In the genomic region with DNA sequence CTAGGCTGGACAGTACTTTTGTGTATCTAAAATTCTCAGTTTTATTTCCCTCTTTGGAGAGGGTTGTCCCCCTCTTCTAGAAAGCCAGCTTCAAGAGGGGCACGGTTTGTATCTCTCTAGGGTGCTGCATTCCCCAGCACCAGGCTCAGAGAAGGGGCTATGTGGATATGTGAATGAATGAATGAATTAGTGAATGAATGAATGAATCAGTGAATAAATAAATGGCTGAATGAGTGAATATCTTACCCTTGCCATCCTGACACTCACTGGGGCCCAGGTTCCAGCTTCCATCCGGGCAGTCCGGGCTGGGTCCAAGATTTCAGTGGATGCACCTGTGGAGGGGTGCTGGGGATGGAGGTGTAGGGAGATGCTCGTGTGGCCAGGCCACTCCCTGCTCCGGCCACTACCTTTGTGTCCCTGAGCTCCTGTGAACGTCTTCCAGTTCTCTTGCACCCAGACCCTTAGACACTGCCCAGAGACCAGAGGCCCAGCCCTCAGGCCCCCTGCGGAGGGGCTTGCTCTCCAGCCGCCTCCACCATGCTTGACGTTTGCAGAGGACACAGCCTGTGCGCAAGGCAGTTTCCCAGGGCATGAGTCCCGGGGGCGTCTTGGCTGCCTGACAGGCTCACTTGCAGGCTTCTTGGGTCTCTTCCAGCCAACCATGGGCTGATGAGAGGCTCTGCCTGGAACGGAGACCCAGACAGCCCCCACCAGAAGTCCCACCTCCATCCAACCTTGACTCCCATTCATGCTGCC, we compare ENCODE assay signal across 19 cellular contexts. TPM values are rescaled to one million over a fixed set of nuclear protein-coding genes. Genes with fewer than 3 reads are reported as not detected.
A peak's percentile ranks its signal among the peaks of the same experiment; 100 is the strongest.
DNase-seq lines count a peak whose midpoint lies in the region; ATAC-seq and TF ChIP-seq lines count a peak whose summit lies in the region.
"Had no signal": no experiment of that assay in that cellular context is flagged by ENCODE, and none has a peak within 500 bp of the region (broad histone marks: within the 10 kb centered on the region; RNA-seq: fewer than 3 reads in every experiment).

No MANE protein-coding gene starts in this region.

- H3K27me3 ChIP-seq in osteoblast (ENCODE audit: insufficient read depth, low read length) (peaks cover 40% of the 10 kb centered on the region), aorta (ENCODE audit: control insufficient read depth in 1 of 2, insufficient read depth in 2 of 2, low read length in 1 of 2) (peaks cover 0 to 4% of the 10 kb centered on the region in 2 donors), heart left ventricle (peaks cover 7 to 85% (median 43%) of the 10 kb centered on the region in 9 donors)
- H3K27me3 ChIP-seq: BE2C had no signal

- no peaks in the 10 kb centered on the region for H4K20me1 ChIP-seq in osteoblast (ENCODE audit: insufficient read depth, low read length)

- H3K9ac ChIP-seq in SK-N-MC (ENCODE audit: insufficient read length): no peak overlapping the region

- H3K9me3 ChIP-seq in SK-N-MC (ENCODE audit: low read depth, low read length) (no peaks in the 10 kb centered on the region), osteoblast (ENCODE audit: low read depth, low read length) (no peaks in the 10 kb centered on the region), aorta (ENCODE audit: control insufficient read depth, low read length) (no peaks in the 10 kb centered on the region), heart left ventricle (no peaks in the 10 kb centered on the region)
- H3K9me3 ChIP-seq: BE2C had no signal

- TF ChIP-seq CTCF in osteoblast (IDR thresholded peaks at IDR 0.05; ENCODE audit: extremely low read depth, low read depth, low read length) (no peak), heart left ventricle (IDR thresholded peaks at IDR 0.05) (no peak)

- WGBS in aorta, 2 donors: 35 to 37% methylated on average over 13 of the region's 13 CpGs
- 51 to 74% (median 53%) methylated on average over 3 to 13 of the region's 13 CpGs for WGBS in heart left ventricle, 4 donors

- intact Hi-C loops in aorta (cut with DNase I) (no loop called here), heart left ventricle (cut with DNase I) (no loop called here)

- no peaks in the 10 kb centered on the region for H3K79me2 ChIP-seq in osteoblast (ENCODE audit: insufficient read depth, low read length)

- ATAC-seq in aorta (ENCODE audit: low FRiP score) (no peak), heart left ventricle (no peak)
- ATAC-seq: GM23338 had no signal

- H3K4me1 ChIP-seq in osteoblast (ENCODE audit: insufficient read depth, low read length) (no peaks in the 10 kb centered on the region), aorta (ENCODE audit: control insufficient read depth in 1 of 2, insufficient read depth in 2 of 2, low read length in 2 of 2) (no peaks in the 10 kb centered on the region), heart left ventricle (peaks cover 0 to 16% (median 0%) of the 10 kb centered on the region in 12 donors)
- H3K4me1 ChIP-seq: BE2C had no signal

- no peak overlapping the region for H3K4me3 ChIP-seq in SK-N-MC
- H3K4me3 ChIP-seq in osteoblast (ENCODE audit: insufficient read depth, low read length): no peak overlapping the region
- no peak overlapping the region for H3K4me3 ChIP-seq in aorta (ENCODE audit: low read length in 2 of 2)
- no peak overlapping the region for H3K4me3 ChIP-seq in heart left ventricle
- H3K4me3 ChIP-seq: GM23338 had no signal

- H3K36me3 ChIP-seq in SK-N-MC (ENCODE audit: insufficient read depth, low read length) (no peaks in the 10 kb centered on the region), osteoblast (ENCODE audit: insufficient read depth, low read length) (no peaks in the 10 kb centered on the region), aorta (ENCODE audit: control insufficient read depth in 1 of 2, insufficient read depth in 2 of 2, low read length in 1 of 2) (no peaks in the 10 kb centered on the region), heart left ventricle (no peaks in the 10 kb centered on the region)
- H3K36me3 ChIP-seq: BE2C had no signal

- peak overlapping the region; percentile 64; the same call in 1 of the 2 replicates for H3K27ac ChIP-seq in SK-N-MC
- H3K27ac ChIP-seq in osteoblast (ENCODE audit: low read depth, low read length): no peak overlapping the region
- H3K27ac ChIP-seq in aorta (ENCODE audit: low read depth in 1 of 2, low read length in 2 of 2): no peak overlapping the region
- no peak overlapping the region for H3K27ac ChIP-seq in heart left ventricle

- DNase-seq in activated effector memory CD4-positive, alpha-beta T cell treated with anti-CD3 and anti-CD28 coated beads, Interleukin-2, amount 50 U/mL, for 16 hours: peak; percentile 55
- no peak for DNase-seq in activated effector memory CD4-positive, alpha-beta T cell treated with Interleukin-2 at 50 U/mL for 16 hours
- no peak for DNase-seq in SK-N-MC (ENCODE audit: low read depth, low spot score)
- peak; percentile 6 for DNase-seq in iPS-NIHi11 (ENCODE audit: low spot score)
- peak; percentile 66 for DNase-seq in osteoblast (ENCODE audit: insufficient read length, low spot score, missing footprints)
- no peak for DNase-seq in aorta
- DNase-seq in heart left ventricle: no peak
- DNase-seq in stimulated activated CD4-positive, alpha-beta T cell treated with anti-CD3 and anti-CD28 coated beads, Interleukin-1b, Interleukin-23, amount 100 ng/mL, for 48 hours: no peak
- DNase-seq: ACHN; BE2C; C1 segment of cervical spinal cord; CD4-positive, CD25-positive, alpha-beta regulatory T cell; CD8-positive, alpha-beta memory T cell; COR-L47; DMS153; DMS79; GDM1 had no signal

- no peak for TF ChIP-seq POLR2A in heart left ventricle (IDR thresholded peaks at IDR 0.05)

- no peak overlapping the region for H2AFZ ChIP-seq in osteoblast (ENCODE audit: low read length)
- H2AFZ ChIP-seq: GM23338 had no signal

- no peak overlapping the region for H3K4me2 ChIP-seq in osteoblast (ENCODE audit: insufficient read depth, low read length)
- H3K4me2 ChIP-seq: GM23338 had no signal

RNA-seq across cellular contexts. Expression of a gene that starts 2.8 kb away (rescaled TPM):
- under 0.01 TPM in 1 of 2 replicates, not detected in the other for total RNA-seq in osteoblast
- total RNA-seq in aorta: under 1 TPM in 1 of 2 donors, not detected in 1; 0.13 TPM
- under 1 TPM in 1 of 2 donors, not detected in 1; 0.13 TPM for polyA plus RNA-seq in aorta
- total RNA-seq in heart left ventricle: under 1 TPM in 2 of 9 donors, not detected in 7; 0.07 to 0.27 TPM
- polyA plus RNA-seq in heart left ventricle: under 1 TPM; 0.03 to 0.08 TPM
- total RNA-seq: A172; CD4-positive, CD25-positive, alpha-beta regulatory T cell had no signal
- polyA plus RNA-seq: CD4-positive, CD25-positive, alpha-beta regulatory T cell; CD8-positive, alpha-beta memory T cell had no signal

RNA-seq across cellular contexts. Expression of a gene that starts 31.3 kb away (rescaled TPM):
- 15.9 and 21.5 TPM in 2 replicates for total RNA-seq in osteoblast
- total RNA-seq in aorta: 10 to 100 TPM; 48.9 to 58.7 TPM
- 100 to 1,000 TPM; 123 to 162 TPM for polyA plus RNA-seq in aorta
- 100 to 1,000 TPM in 1 of 9 donors, 10 to 100 TPM in 8; 45.4 to 115 (median 66.1) TPM for total RNA-seq in heart left ventricle
- 100 to 1,000 TPM; 157 to 195 TPM for polyA plus RNA-seq in heart left ventricle

RNA-seq across cellular contexts. Expression of a gene that starts 43.9 kb away (rescaled TPM):
- total RNA-seq in osteoblast: 15.9 and 22.4 TPM in 2 replicates
- 10 to 100 TPM; 40.6 to 60.5 TPM for total RNA-seq in aorta
- 100 to 1,000 TPM in 1 of 2 donors, 10 to 100 TPM in 1; 82.5 to 104 TPM for polyA plus RNA-seq in aorta
- 10 to 100 TPM in 4 of 9 donors, 1 to 10 TPM in 5; 5.8 to 35.5 (median 9.9) TPM for total RNA-seq in heart left ventricle
- 10 to 100 TPM; 14.9 to 26.1 TPM for polyA plus RNA-seq in heart left ventricle

Comparison
In these comparisons a context has a peak if more than half of its experiments do, and no peak if none do; other contexts are left out.
1. DNase-seq: peak in activated effector memory CD4-positive, alpha-beta T cell treated with anti-CD3 and anti-CD28 coated beads, Interleukin-2, amount 50 U/mL, for 16 hours (single experiment), iPS-NIHi11 (single experiment) and osteoblast (single experiment); none in activated effector memory CD4-positive, alpha-beta T cell treated with Interleukin-2 at 50 U/mL for 16 hours (single experiment), SK-N-MC (single experiment), aorta (0 of 2), heart left ventricle (0 of 5) and stimulated activated CD4-positive, alpha-beta T cell treated with anti-CD3 and anti-CD28 coated beads, Interleukin-1b, Interleukin-23, amount 100 ng/mL, for 48 hours (single experiment).